In the genomic region with DNA sequence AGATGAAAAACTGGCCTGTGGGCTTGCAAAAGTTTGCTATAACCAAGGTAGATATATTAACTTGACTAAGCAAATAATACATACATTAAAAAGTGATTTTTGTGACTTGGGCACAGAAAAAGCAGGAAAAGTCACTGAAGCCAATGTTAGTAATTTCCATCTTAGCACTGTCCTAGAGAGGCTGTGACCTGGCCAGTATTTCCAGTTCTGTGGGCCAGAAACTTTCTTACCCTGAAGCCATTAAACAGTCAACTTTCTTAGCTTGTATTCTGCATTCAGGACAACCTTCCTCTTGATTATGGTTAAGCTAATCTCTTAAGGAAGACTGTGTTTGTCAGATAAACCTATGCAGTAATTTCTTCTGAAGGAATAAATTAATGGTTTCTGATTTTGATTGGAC, we compare ENCODE assay signal across 11 cellular contexts. TPM values are rescaled to one million over a fixed set of nuclear protein-coding genes. Genes with fewer than 3 reads are reported as not detected.
DNase-seq lines count a peak whose midpoint lies in the region; TF ChIP-seq lines count a peak whose summit lies in the region.
"Had no signal": no experiment of that assay in that cellular context is flagged by ENCODE, and none has a peak within 500 bp of the region (broad histone marks: within the 10 kb centered on the region; RNA-seq: fewer than 3 reads in every experiment).

No MANE protein-coding gene starts in this region.

- peak; percentile 59 for DNase-seq in DMS53 (lab: John Stamatoyannopoulos, UW)
- peak; percentile 27 for DNase-seq in DMS53 treated with DMSO at 0.1 percent for 48 hours (lab: John Stamatoyannopoulos, UW; ENCODE audit: unreplicated experiment)
- no peak for DNase-seq in progenitor cell of endocrine pancreas (ENCODE audit: low spot score, unreplicated experiment)
- no peak for DNase-seq in cortex of kidney (lab: John Stamatoyannopoulos, UW)
- DNase-seq: C1 segment of cervical spinal cord; CD4-positive, alpha-beta memory T cell; COR-L47; GOT3; HFFc6 had no signal

- H3K4me3 Mint-ChIP-seq in nephron (no peak overlapping the region), progenitor cell of endocrine pancreas (ENCODE audit: low read depth) (no peak overlapping the region)
- H3K4me3 Mint-ChIP-seq: CD4-positive, alpha-beta memory T cell; HFFc6 had no signal

- H3K36me3 Mint-ChIP-seq in nephron (ENCODE audit: low read depth) (no peaks in the 10 kb centered on the region), progenitor cell of endocrine pancreas (ENCODE audit: insufficient read depth) (no peaks in the 10 kb centered on the region)
- H3K36me3 Mint-ChIP-seq: CD4-positive, alpha-beta memory T cell had no signal

- H3K27me3 Mint-ChIP-seq in nephron (ENCODE audit: low read depth) (peaks cover 6% of the 10 kb centered on the region), progenitor cell of endocrine pancreas (no peaks in the 10 kb centered on the region)

- H3K4me1 Mint-ChIP-seq in nephron (peaks cover 19% of the 10 kb centered on the region), progenitor cell of endocrine pancreas (ENCODE audit: low read depth) (peaks cover 15% of the 10 kb centered on the region)
- H3K4me1 Mint-ChIP-seq: CD4-positive, alpha-beta memory T cell had no signal

- no peak for TF ChIP-seq CTCF in VCaP (conservative IDR thresholded peaks at IDR 0.05)
- TF ChIP-seq CTCF in nephron (IDR thresholded peaks at IDR 0.05; ENCODE audit: unreplicated experiment in 3 of 3), result no peak
- TF ChIP-seq CTCF in progenitor cell of endocrine pancreas (IDR thresholded peaks at IDR 0.05; ENCODE audit: unreplicated experiment), result no peak

- H3K9me3 Mint-ChIP-seq in nephron (no peaks in the 10 kb centered on the region), progenitor cell of endocrine pancreas (ENCODE audit: low read depth) (no peaks in the 10 kb centered on the region)
- H3K9me3 Mint-ChIP-seq: CD4-positive, alpha-beta memory T cell; HFFc6 had no signal

- peak overlapping the region in 2 of 3 experiments; percentile 50 to 91 for H3K27ac Mint-ChIP-seq in nephron
- no peak overlapping the region for H3K27ac Mint-ChIP-seq in progenitor cell of endocrine pancreas
- H3K27ac Mint-ChIP-seq: CD4-positive, alpha-beta memory T cell; HFFc6 had no signal

- H3K27ac ChIP-seq in VCaP, result peak overlapping the region; percentile 72; the same call in 1 of the 2 replicates

RNA-seq across cellular contexts. Expression of a gene that starts 22.3 kb away (rescaled TPM):
- 36.4 and 38.5 TPM in 2 replicates for total RNA-seq in progenitor cell of endocrine pancreas

Comparison
In these comparisons a context has a peak if more than half of its experiments do, and no peak if none do; other contexts are left out.
1. DNase-seq: peak in DMS53 (single experiment) and DMS53 treated with DMSO at 0.1 percent for 48 hours (single experiment); none in progenitor cell of endocrine pancreas (single experiment) and cortex of kidney (single experiment).